7 cellular contexts compared by ENCODE assay signal in genomic region chr4:99233397-99233796, GRCh38. TPM values are rescaled to one million over a fixed set of nuclear protein-coding genes. Genes with fewer than 3 reads are reported as not detected.
"Had no signal": no experiment of that assay in that cellular context is flagged by ENCODE, and none has a peak within 500 bp of the region (broad histone marks: within the 10 kb centered on the region; RNA-seq: fewer than 3 reads in every experiment).

No MANE protein-coding gene starts in this region.

RNA-seq across cellular contexts. Expression of gene ADH6, which starts 14.4 kb away (rescaled TPM):
- total RNA-seq: GM23248, H4, H7, HFFc6, HT1080 had no signal
- polyA plus RNA-seq: GM23248, IgD-negative memory B cell had no signal

RNA-seq across cellular contexts. Expression of gene ADH1A, which starts 57.4 kb away (rescaled TPM):
- total RNA-seq: GM23248, H4, H7, HFFc6, HT1080 had no signal
- polyA plus RNA-seq: GM23248, HepG2, IgD-negative memory B cell had no signal
